12 cellular contexts compared by ENCODE assay signal in the genomic region with DNA sequence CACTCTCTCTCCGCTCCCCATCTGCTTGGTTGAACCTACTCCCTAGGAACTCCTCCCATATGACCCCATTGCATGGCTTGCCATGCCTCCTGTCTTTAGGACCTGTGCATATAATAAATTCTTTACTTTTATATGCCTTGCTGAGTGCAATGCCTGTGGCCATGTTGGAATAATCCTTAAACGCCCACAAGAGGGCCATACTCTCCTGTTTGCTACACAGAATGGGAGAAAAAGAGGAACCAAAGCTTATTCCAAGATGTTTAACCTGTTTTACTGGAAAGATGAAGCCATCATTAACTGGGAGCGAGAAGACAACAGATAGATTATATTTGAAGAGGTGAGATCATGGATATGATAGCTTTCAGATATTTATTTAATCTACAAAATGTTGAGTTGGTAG.
DNase-seq lines count a peak whose midpoint lies in the region; ATAC-seq and TF ChIP-seq lines count a peak whose summit lies in the region.
"Had no signal": no experiment of that assay in that cellular context is flagged by ENCODE, and none has a peak within 500 bp of the region (broad histone marks: within the 10 kb centered on the region; RNA-seq: fewer than 3 reads in every experiment).

No MANE protein-coding gene starts in this region.

- H3K23ac ChIP-seq in IMR-90 (ENCODE audit: low read depth, low read length), result no peak overlapping the region

- no peaks in the 10 kb centered on the region for H3K27me3 ChIP-seq in IMR-90 (ENCODE audit: control insufficient read depth, insufficient read depth, low read length)
- no peaks in the 10 kb centered on the region for H3K27me3 ChIP-seq in liver (ENCODE audit: control insufficient read depth in 4 of 4, insufficient read depth in 4 of 4, low read length in 3 of 4)
- H3K27me3 ChIP-seq in naive thymus-derived CD4-positive, alpha-beta T cell (ENCODE audit: control insufficient read depth in 2 of 2, insufficient read depth in 2 of 2, low read length in 2 of 2), result no peaks in the 10 kb centered on the region

- peak; percentile 56 for ATAC-seq in IMR-90 (ENCODE audit: low read depth)
- ATAC-seq in WTC11, result peak; percentile 46
- no peak for ATAC-seq in naive thymus-derived CD4-positive, alpha-beta T cell
- ATAC-seq in esophagus mucosa, result no peak
- ATAC-seq in HG03469 (IDR thresholded peaks at IDR 0.05; ENCODE audit: unreplicated experiment), result no peak

- H2BK15ac ChIP-seq in IMR-90 (ENCODE audit: low read depth, low read length), result no peak overlapping the region

- H4K20me1 ChIP-seq in IMR-90 (ENCODE audit: insufficient read depth, low read length), result no peaks in the 10 kb centered on the region

- H2AK5ac ChIP-seq in IMR-90 (ENCODE audit: low read depth, low read length), result no peak overlapping the region

- no peaks in the 10 kb centered on the region for H3K27me3 Mint-ChIP-seq in Calu3 (ENCODE audit: unreplicated experiment)
- no peaks in the 10 kb centered on the region for H3K27me3 Mint-ChIP-seq in WTC11 (ENCODE audit: low read depth)
- H3K27me3 Mint-ChIP-seq in naive thymus-derived CD4-positive, alpha-beta T cell, result no peaks in the 10 kb centered on the region
- H3K27me3 Mint-ChIP-seq: brain; stimulated activated naive CD8-positive, alpha-beta T cell treated with anti-CD3 and anti-CD28 coated beads, Interleukin-15, Interleukin-2, amounts not matched to agents 100 ng/mL and 50 ng/mL, for 24 hours had no signal

- no peak overlapping the region for H3K14ac ChIP-seq in IMR-90 (replicated peaks; ENCODE audit: low read depth, low read length)

- in situ Hi-C loops in IMR-90 (cut with MboI; ENCODE audit: low sequenced_read_pairs), result no loop called here

- no peak overlapping the region for H3K4ac ChIP-seq in IMR-90 (ENCODE audit: low read depth, low read length)

- H3K36me3 Mint-ChIP-seq in Calu3 (ENCODE audit: insufficient read depth, unreplicated experiment) (no peaks in the 10 kb centered on the region), WTC11 (peaks cover 4% of the 10 kb centered on the region)
- no peaks in the 10 kb centered on the region for H3K36me3 Mint-ChIP-seq in naive thymus-derived CD4-positive, alpha-beta T cell
- H3K36me3 Mint-ChIP-seq: brain had no signal

- dilution Hi-C loops in IMR-90 (cut with HindIII; ENCODE audit: low sequenced_read_pairs, unreplicated experiment), result no loop called here

- no peak overlapping the region for H3K18ac ChIP-seq in IMR-90 (ENCODE audit: low read depth, low read length)

- H3K4me1 ChIP-seq in IMR-90 (ENCODE audit: control insufficient read depth, insufficient read depth, low read length), result no peaks in the 10 kb centered on the region
- no peaks in the 10 kb centered on the region for H3K4me1 ChIP-seq in liver (ENCODE audit: control insufficient read depth in 4 of 4, insufficient read depth in 4 of 4, low read length in 3 of 4)
- no peaks in the 10 kb centered on the region for H3K4me1 ChIP-seq in naive thymus-derived CD4-positive, alpha-beta T cell (ENCODE audit: control insufficient read depth in 2 of 2, insufficient read depth in 2 of 2, low read length in 2 of 2)

- H2BK120ac ChIP-seq in IMR-90 (ENCODE audit: low read depth, low read length), result no peak overlapping the region

- H4K8ac ChIP-seq in IMR-90 (ENCODE audit: low read depth in 2 of 2, low read length in 2 of 2), result no peak overlapping the region

- H3K56ac ChIP-seq in IMR-90 (ENCODE audit: extremely low read depth, insufficient read depth, low read length), result no peak overlapping the region

- TF ChIP-seq CTCF in Calu3 (IDR thresholded peaks at IDR 0.05; ENCODE audit: unreplicated experiment) (peak; percentile 32), IMR-90 (conservative IDR thresholded peaks at IDR 0.05; ENCODE audit: low read depth, low read length) (peak; percentile 40; the same call in 1 of the 2 replicates), WTC11 (IDR thresholded peaks at IDR 0.05) (no peak), liver (IDR thresholded peaks at IDR 0.05; ENCODE audit: low read depth, low read length, missing input control) (no peak)

- no peak for TF ChIP-seq POLR2A in IMR-90 (IDR thresholded peaks at IDR 0.05; ENCODE audit: low read depth, low read length)

- H3K9ac ChIP-seq in IMR-90 (ENCODE audit: low read depth, low read length) (no peak overlapping the region), liver (ENCODE audit: low read depth in 1 of 2, low read length in 2 of 2) (no peak overlapping the region)

- POLR2A ChIA-PET in IMR-90 (lab: Charles Lee; ENCODE audit: unreplicated experiment), result no interaction called here
- POLR2A ChIA-PET in WTC11 (lab: Charles Lee), result no interaction called here
- POLR2A ChIA-PET in naive thymus-derived CD4-positive, alpha-beta T cell (lab: Charles Lee), result no interaction called here

- H3K4me3 Mint-ChIP-seq in Calu3 (ENCODE audit: low read depth, unreplicated experiment) (no peak overlapping the region), WTC11 (no peak overlapping the region)
- no peak overlapping the region for H3K4me3 Mint-ChIP-seq in naive thymus-derived CD4-positive, alpha-beta T cell
- H3K4me3 Mint-ChIP-seq: brain; stimulated activated naive CD8-positive, alpha-beta T cell treated with anti-CD3 and anti-CD28 coated beads, Interleukin-15, Interleukin-2, amounts not matched to agents 100 ng/mL and 50 ng/mL, for 24 hours; T-helper 1 cell treated with Interleukin-12 subunit alpha and Interleukin-12 subunit beta and Interleukin-4 antibody, amounts not matched to agents 30 μg/mL and 1 μg/mL, for 36 hours had no signal

- CTCF ChIA-PET in Calu3 (lab: Charles Lee), result interaction anchor here (0.7 kb wide), 1 partner anchor 473 kb away, joined by 3 read pairs; no protein-coding TSS in a partner anchor
- CTCF ChIA-PET in IMR-90 (lab: Yijun Ruan, JAX), result interaction anchor here (0.6 to 1.1 kb wide), 4 partner anchors 14 to 476 kb away, joined by 3 to 7 read pairs (median 3); no protein-coding TSS in a partner anchor
- CTCF ChIA-PET in WTC11 (lab: Charles Lee), result interaction anchor here (1.0 kb wide), 1 partner anchor 473 kb away, joined by 4 read pairs; no protein-coding TSS in a partner anchor
- CTCF ChIA-PET in naive thymus-derived CD4-positive, alpha-beta T cell (lab: Charles Lee), result no interaction called here

- TF ChIP-seq RAD21 in IMR-90 (IDR thresholded peaks at IDR 0.05; ENCODE audit: low read length), result peak; percentile 26; the same call in 1 of the 2 replicates
- TF ChIP-seq RAD21 in liver (IDR thresholded peaks at IDR 0.05), result peak; percentile 50 to 51

- H3K9me1 ChIP-seq in IMR-90 (ENCODE audit: insufficient read depth, low read length), result no peaks in the 10 kb centered on the region

- intact Hi-C loops in Calu3 (cut with micrococcal nuclease; ENCODE audit: unreplicated experiment), result loop anchor here (1.0 to 10.0 kb wide), 2 partner anchors 473 to 708 kb away; no protein-coding TSS in a partner anchor
- intact Hi-C loops in IMR-90 (cut with micrococcal nuclease), result loop anchor here (1.0 to 10.0 kb wide), 2 partner anchors 473 to 522 kb away; no protein-coding TSS in a partner anchor
- intact Hi-C loops in naive thymus-derived CD4-positive, alpha-beta T cell (cut with micrococcal nuclease), result no loop called here

- H4K5ac ChIP-seq in IMR-90 (ENCODE audit: low read depth, low read length), result peak overlapping the region; percentile 63; the same call in 1 of the 2 replicates

- H3K27ac Mint-ChIP-seq in Calu3 (ENCODE audit: unreplicated experiment), result no peak overlapping the region
- H3K27ac Mint-ChIP-seq in WTC11, result no peak overlapping the region
- no peak overlapping the region for H3K27ac Mint-ChIP-seq in naive thymus-derived CD4-positive, alpha-beta T cell
- H3K27ac Mint-ChIP-seq: brain; stimulated activated naive CD8-positive, alpha-beta T cell treated with anti-CD3 and anti-CD28 coated beads, Interleukin-15, Interleukin-2, amounts not matched to agents 100 ng/mL and 50 ng/mL, for 24 hours; T-helper 1 cell treated with Interleukin-12 subunit alpha and Interleukin-12 subunit beta and Interleukin-4 antibody, amounts not matched to agents 30 μg/mL and 1 μg/mL, for 36 hours had no signal

- H3K36me3 ChIP-seq in IMR-90 (ENCODE audit: control insufficient read depth, insufficient read depth, low read length) (no peaks in the 10 kb centered on the region), liver (ENCODE audit: control insufficient read depth in 4 of 4, insufficient read depth in 3 of 4, low read depth in 1 of 4, low read length in 3 of 4) (no peaks in the 10 kb centered on the region)
- H3K36me3 ChIP-seq in naive thymus-derived CD4-positive, alpha-beta T cell (ENCODE audit: control insufficient read depth in 2 of 3, insufficient read depth in 3 of 3, low read length in 3 of 3), result no peaks in the 10 kb centered on the region

- H3K4me1 Mint-ChIP-seq in Calu3 (ENCODE audit: low read depth, unreplicated experiment) (no peaks in the 10 kb centered on the region), WTC11 (no peaks in the 10 kb centered on the region)
- H3K4me1 Mint-ChIP-seq in naive thymus-derived CD4-positive, alpha-beta T cell, result no peaks in the 10 kb centered on the region
- H3K4me1 Mint-ChIP-seq: brain had no signal

- H3K9me3 ChIP-seq in IMR-90 (ENCODE audit: control insufficient read depth, insufficient read depth, low read length) (no peaks in the 10 kb centered on the region), liver (ENCODE audit: control insufficient read depth in 4 of 4, low read length in 3 of 4) (no peaks in the 10 kb centered on the region)
- no peaks in the 10 kb centered on the region for H3K9me3 ChIP-seq in naive thymus-derived CD4-positive, alpha-beta T cell (ENCODE audit: control insufficient read depth in 2 of 3, low read length in 3 of 3)

- H3K4me2 ChIP-seq in IMR-90 (ENCODE audit: low read depth, low read length), result no peak overlapping the region

- H2BK5ac ChIP-seq in IMR-90 (ENCODE audit: low read depth, low read length, poor library complexity, severe bottlenecking), result no peak overlapping the region

- no peak overlapping the region for H2BK20ac ChIP-seq in IMR-90 (ENCODE audit: low read depth, low read length)

- no CpG with 5 or more reads among the region's 3 CpGs for WGBS in IMR-90 (ENCODE audit: extremely low coverage in 2 of 2, insufficient read length in 1 of 2), 2 experiments
- WGBS in liver, result 63% methylated on average over 3 of the region's 3 CpGs

- no peak overlapping the region for H2AK9ac ChIP-seq in IMR-90 (replicated peaks; ENCODE audit: low read depth, low read length, poor library complexity)

- no peaks in the 10 kb centered on the region for H3K79me1 ChIP-seq in IMR-90 (ENCODE audit: low read depth in 1 of 2, low read length in 2 of 2)

- H3K4me3 ChIP-seq in IMR-90 (ENCODE audit: insufficient read depth, low read depth, low read length) (no peak overlapping the region), liver (ENCODE audit: low read depth in 1 of 3, low read length in 3 of 3) (no peak overlapping the region)
- H3K4me3 ChIP-seq in naive thymus-derived CD4-positive, alpha-beta T cell (ENCODE audit: low read length), result no peak overlapping the region

- H3K9me3 Mint-ChIP-seq in Calu3 (ENCODE audit: low read depth, unreplicated experiment), result peaks cover 8% of the 10 kb centered on the region
- peaks cover 12% of the 10 kb centered on the region for H3K9me3 Mint-ChIP-seq in WTC11
- H3K9me3 Mint-ChIP-seq in naive thymus-derived CD4-positive, alpha-beta T cell, result peaks cover 0 to 35% (median 8%) of the 10 kb centered on the region in 11 donors

- no TSS peak for BruUV-seq in Calu3 (replicated peaks; lab: Mats Ljungman, UMichigan)
- no TSS peak for BruUV-seq in IMR-90 (replicated peaks; lab: Mats Ljungman, UMichigan)

- H4K91ac ChIP-seq in IMR-90 (ENCODE audit: insufficient read depth, low read depth, low read length), result no peak overlapping the region

- no peak overlapping the region for H2AFZ ChIP-seq in IMR-90 (replicated peaks; ENCODE audit: low read length, poor library complexity)

- DNase-seq in Calu3, result peak; percentile 14
- peak; percentile 10 for DNase-seq in IMR-90
- DNase-seq in WTC11 (ENCODE audit: low spot score), result no peak
- DNase-seq in stimulated activated CD4-positive, alpha-beta T cell treated with anti-CD3 and anti-CD28 coated beads, Interleukin-2, amount 100 ng/mL, for 24 hours, result no peak
- no peak for DNase-seq in naive thymus-derived CD4-positive, alpha-beta T cell
- DNase-seq: GOT3 had no signal

- H3K27ac ChIP-seq in IMR-90 (ENCODE audit: insufficient read depth, low read length) (no peak overlapping the region), liver (ENCODE audit: low read depth in 1 of 2, low read length in 2 of 2) (no peak overlapping the region)
- no peak overlapping the region for H3K27ac ChIP-seq in naive thymus-derived CD4-positive, alpha-beta T cell (ENCODE audit: low read depth, low read length)

Comparison
In these comparisons a context has a peak if more than half of its experiments do, and no peak if none do; other contexts are left out.
1. DNase-seq: peak in Calu3 (single experiment) and IMR-90 (single experiment); none in WTC11 (single experiment), stimulated activated CD4-positive, alpha-beta T cell treated with anti-CD3 and anti-CD28 coated beads, Interleukin-2, amount 100 ng/mL, for 24 hours (0 of 2) and naive thymus-derived CD4-positive, alpha-beta T cell (0 of 9).
2. CTCF ChIP-seq: peak in Calu3 (single experiment) and IMR-90 (single experiment); none in WTC11 (single experiment) and liver (single experiment).
3. ATAC-seq: peak in IMR-90 (single experiment) and WTC11 (single experiment); none in naive thymus-derived CD4-positive, alpha-beta T cell (single experiment), esophagus mucosa (single experiment) and HG03469 (single experiment).
4. intact Hi-C loops: an anchor here in Calu3 (1.0 to 10.0 kb wide) and IMR-90 (1.0 to 10.0 kb wide); none called in naive thymus-derived CD4-positive, alpha-beta T cell.